Comparison of ENCODE assay signal across 8 cellular contexts in the genomic region with DNA sequence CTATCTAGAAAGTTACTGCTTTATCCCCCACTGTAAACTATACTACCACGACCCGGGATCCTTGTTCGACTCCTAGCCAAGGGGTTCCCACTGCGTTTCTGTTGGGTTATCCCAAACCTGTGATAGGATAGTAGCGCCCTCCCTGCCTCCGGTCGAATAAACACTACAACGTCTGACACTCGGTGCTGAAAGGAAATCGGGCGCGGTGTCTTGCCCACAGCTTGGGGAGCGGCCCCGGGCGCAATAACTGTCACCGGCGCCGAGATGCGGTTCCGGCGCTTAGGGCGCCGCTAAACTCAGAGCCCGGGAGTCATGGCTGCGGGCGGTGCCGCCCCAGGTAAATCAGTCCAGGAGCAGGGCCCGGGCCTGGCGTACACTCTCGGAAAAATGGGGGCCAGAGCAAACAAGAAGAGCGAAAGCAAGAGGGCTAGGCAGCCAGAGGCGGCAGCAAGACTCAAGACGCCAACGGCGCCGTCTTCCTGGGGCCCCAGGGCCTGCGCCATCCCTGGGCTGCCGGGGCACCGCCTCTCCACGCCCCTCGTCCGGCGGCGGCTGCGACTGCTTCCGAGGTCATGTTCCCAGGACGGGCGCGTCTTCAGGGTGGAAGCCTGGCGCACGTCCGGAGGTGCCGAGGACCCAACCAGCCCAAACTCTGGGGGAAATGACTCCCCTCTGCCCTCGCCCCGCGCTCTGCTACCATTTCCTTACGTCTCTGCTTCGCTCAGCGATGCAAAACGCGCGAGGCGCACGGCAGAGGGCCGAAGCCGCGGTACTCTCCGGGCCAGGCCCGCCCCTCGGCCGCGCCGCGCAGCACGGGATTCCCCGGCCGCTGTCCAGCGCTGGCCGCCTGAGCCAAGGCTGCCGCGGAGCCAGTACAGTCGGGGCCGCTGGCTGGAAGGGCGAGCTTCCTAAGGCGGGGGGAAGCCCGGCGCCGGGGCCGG. TPM values are rescaled to one million over a fixed set of nuclear protein-coding genes. Genes with fewer than 3 reads are reported as not detected.
A peak's percentile ranks its signal among the peaks of the same experiment; 100 is the strongest.
DNase-seq lines count a peak whose midpoint lies in the region; ATAC-seq lines count a peak whose summit lies in the region.

DUT (plus strand) TSS at position 575 of the 941 bp plus-strand sequence; CDS start at position 662, 87 bp downstream.

- peaks cover 52% of the 10 kb centered on the region for H3K36me3 Mint-ChIP-seq in activated CD4-positive, alpha-beta T cell treated with anti-CD3 and anti-CD28 coated beads for 36 hours (ENCODE audit: low read depth)

- intact Hi-C loops in activated CD4-positive, alpha-beta T cell treated with anti-CD3 and anti-CD28 coated beads for 36 hours (cut with DNase I, micrococcal nuclease), result loop anchor here (1.0 to 10.0 kb wide), 6 partner anchors 153 to 1294 kb away; partner anchors contain the start of genes FAM227B (in 2 of the 2), COPS2 (in 1 of the 2), DTWD1 (in 1 of the 2) and EID1 (in 1 of the 2)
- intact Hi-C loops in left colon (cut with DNase I, micrococcal nuclease), result no loop called here

- H3K4me1 ChIP-seq in ACC112 (ENCODE audit: control insufficient read depth, insufficient read depth, low read length, unreplicated experiment), result peaks cover 13% of the 10 kb centered on the region

- CTCF ChIA-PET in activated CD4-positive, alpha-beta T cell treated with anti-CD3 and anti-CD28 coated beads for 36 hours (lab: Charles Lee), result interaction anchor here (1.3 kb wide), 1 partner anchor 45 kb away, joined by 6 read pairs; no protein-coding TSS in a partner anchor

- peak within 1 kb of the TSS; percentile 95 for H3K27ac ChIP-seq in ACC112 (ENCODE audit: low read depth, low read length)
- H3K27ac ChIP-seq in cingulate gyrus (ENCODE audit: low read depth, low read length), result peak within 1 kb of the TSS; percentile 89

- peak within 1 kb of the TSS; percentile 95 for H3K27ac Mint-ChIP-seq in activated CD4-positive, alpha-beta T cell treated with anti-CD3 and anti-CD28 coated beads for 36 hours

- POLR2A ChIA-PET in activated CD4-positive, alpha-beta T cell treated with anti-CD3 and anti-CD28 coated beads for 36 hours (lab: Charles Lee), result interaction anchor here (0.6 to 0.7 kb wide), 2 partner anchors 54 to 342 kb away, joined by 3 read pairs; no protein-coding TSS in a partner anchor

- peaks cover 30% of the 10 kb centered on the region for H3K79me2 ChIP-seq in ACC112 (ENCODE audit: control insufficient read depth, insufficient read depth, low read length, unreplicated experiment)

- H3K27me3 ChIP-seq in ACC112 (ENCODE audit: insufficient read depth, low read length), result no peaks in the 10 kb centered on the region

- ATAC-seq in GM18519 (IDR thresholded peaks at IDR 0.05; ENCODE audit: low FRiP score, unreplicated experiment) (peak; percentile 69), HG03060 (IDR thresholded peaks at IDR 0.05; ENCODE audit: low read depth, unreplicated experiment) (peak; percentile 47), left colon (peak; percentile 86)
- ATAC-seq in activated CD4-positive, alpha-beta T cell treated with anti-CD3 and anti-CD28 coated beads for 36 hours, result peak; percentile 84

- H3K4me3 Mint-ChIP-seq in activated CD4-positive, alpha-beta T cell treated with anti-CD3 and anti-CD28 coated beads for 36 hours, result peak within 1 kb of the TSS; percentile 82

- H2AFZ ChIP-seq in ACC112 (ENCODE audit: low read length, unreplicated experiment), result peak within 1 kb of the TSS; percentile 84

- peaks cover 14% of the 10 kb centered on the region for H3K36me3 ChIP-seq in ACC112 (ENCODE audit: insufficient read depth, low read length)

- peaks cover 28% of the 10 kb centered on the region for H3K4me1 Mint-ChIP-seq in activated CD4-positive, alpha-beta T cell treated with anti-CD3 and anti-CD28 coated beads for 36 hours

- no peaks in the 10 kb centered on the region for H3K27me3 Mint-ChIP-seq in activated CD4-positive, alpha-beta T cell treated with anti-CD3 and anti-CD28 coated beads for 36 hours

- peak within 1 kb of the TSS; percentile 92 for H3K4me3 ChIP-seq in ACC112 (ENCODE audit: low read depth, low read length)

- peak; percentile 56 for DNase-seq in NCI-H345 (lab: John Stamatoyannopoulos, UW)
- peak; percentile 89 for DNase-seq in activated CD4-positive, alpha-beta T cell treated with anti-CD3 and anti-CD28 coated beads for 36 hours
- DNase-seq in left colon, result peak; percentile 86 to 90
- peak; percentile 83 to 85 for DNase-seq in stimulated activated CD4-positive, alpha-beta T cell treated with anti-CD3 and anti-CD28 coated beads, Interleukin-2, amount 100 ng/mL, for 24 hours

- no peaks in the 10 kb centered on the region for H3K9me3 Mint-ChIP-seq in activated CD4-positive, alpha-beta T cell treated with anti-CD3 and anti-CD28 coated beads for 36 hours (ENCODE audit: low read depth)

RNA-seq across cellular contexts. Expression of gene DUT, which starts in this region (rescaled TPM):
- 100 to 1,000 TPM; 371 to 500 TPM for total RNA-seq in activated CD4-positive, alpha-beta T cell treated with anti-CD3 and anti-CD28 coated beads for 36 hours
- total RNA-seq in left colon, result 10 to 100 TPM; 47.4 to 53.9 TPM

Comparison
In these comparisons a context has a peak if more than half of its experiments do, and no peak if none do; other contexts are left out.
1. Peak in every context shown above with its lines: DNase-seq, ATAC-seq, H3K4me3 ChIP-seq and H3K27ac ChIP-seq.
2. RNA of gene DUT (total RNA-seq): 371 to 500 TPM in activated CD4-positive, alpha-beta T cell treated with anti-CD3 and anti-CD28 coated beads for 36 hours; 47.4 to 53.9 TPM in left colon; every median in the first group is over 4 times any median in the second.
3. intact Hi-C loops: an anchor here in activated CD4-positive, alpha-beta T cell treated with anti-CD3 and anti-CD28 coated beads for 36 hours (1.0 to 10.0 kb wide); none called in left colon.